ENCODE assay signal across 22 cellular contexts in the genomic region with DNA sequence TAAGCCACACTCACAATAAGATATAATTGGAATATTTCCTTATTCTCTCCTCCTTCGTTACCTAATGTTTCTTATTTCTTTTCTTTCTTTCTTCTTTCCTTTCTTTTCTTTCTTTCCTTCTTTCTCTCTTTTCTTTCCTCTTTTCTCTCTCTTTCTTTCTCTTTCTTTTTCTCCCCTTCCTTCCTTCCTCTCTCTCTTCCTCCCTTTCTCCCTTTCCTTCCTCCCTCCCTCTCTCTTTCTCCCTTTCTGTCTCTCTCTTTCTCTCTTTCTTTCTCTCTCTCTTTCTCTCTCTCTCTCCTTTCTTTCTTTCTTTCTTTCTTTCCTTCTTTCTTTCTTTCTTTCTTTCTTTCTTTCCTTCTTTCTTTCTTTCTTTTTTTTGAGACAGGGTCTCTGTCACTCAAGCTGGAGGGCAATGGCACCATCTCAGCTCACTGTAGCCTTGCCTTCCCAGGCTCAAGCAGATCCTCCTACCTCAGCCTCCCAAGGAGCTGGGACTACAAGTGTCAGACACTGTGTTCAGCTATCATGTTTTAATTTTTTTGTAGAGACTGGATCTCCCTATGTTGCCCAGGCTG.
"Had no signal": no experiment of that assay in that cellular context is flagged by ENCODE, and none has a peak within 500 bp of the region (broad histone marks: within the 10 kb centered on the region; RNA-seq: fewer than 3 reads in every experiment).

No MANE protein-coding gene starts in this region.

- H3K36me3 Mint-ChIP-seq: stimulated activated effector memory CD8-positive, alpha-beta T cell treated with anti-CD3 and anti-CD28 coated beads, Interleukin-12 subunit alpha, Interleukin-12 subunit beta, amount 100 ng/mL, for 72 hours had no signal

- H3K4me1 Mint-ChIP-seq: endodermal cell; nephron; neural progenitor cell; stimulated activated effector memory CD8-positive, alpha-beta T cell treated with anti-CD3 and anti-CD28 coated beads, Interleukin-12 subunit alpha, Interleukin-12 subunit beta, amount 100 ng/mL, for 72 hours had no signal

- H3K4me3 Mint-ChIP-seq: endodermal cell; mesothelial cell of epicardium; naive thymus-derived CD4-positive, alpha-beta T cell; nephron; neural progenitor cell; stimulated activated effector memory CD8-positive, alpha-beta T cell treated with anti-CD3 and anti-CD28 coated beads, Interleukin-12 subunit alpha, Interleukin-12 subunit beta, amount 100 ng/mL, for 72 hours; stimulated activated naive CD8-positive, alpha-beta T cell treated with anti-CD3 and anti-CD28 coated beads, Interleukin-15, Interleukin-2, amounts not matched to agents 100 ng/mL and 50 ng/mL, for 24 hours had no signal

- H3K9me3 Mint-ChIP-seq: stimulated activated effector memory CD8-positive, alpha-beta T cell treated with anti-CD3 and anti-CD28 coated beads, Interleukin-12 subunit alpha, Interleukin-12 subunit beta, amount 100 ng/mL, for 72 hours; stimulated activated naive CD8-positive, alpha-beta T cell treated with anti-CD3 and anti-CD28 coated beads, Interleukin-15, Interleukin-2, amounts not matched to agents 100 ng/mL and 50 ng/mL, for 24 hours had no signal

- DNase-seq: effector CD8-positive, alpha-beta T cell; endodermal cell; foreskin fibroblast; gastrocnemius medialis; heart left ventricle; kidney; left lung; mesenchymal stem cell; naive thymus-derived CD4-positive, alpha-beta T cell; nucleus accumbens; psoas muscle; sigmoid colon; stimulated activated CD4-positive, alpha-beta T cell treated with anti-CD3 and anti-CD28 coated beads, Interleukin-2, amount 100 ng/mL, for 24 hours; stimulated activated CD4-positive, alpha-beta T cell treated with anti-CD3 and anti-CD28 coated beads, Interleukin-4, amount 100 ng/mL, for 24 hours; upper lobe of left lung had no signal

- ATAC-seq: esophagus mucosa; gastrocnemius medialis; heart left ventricle; left lung; naive thymus-derived CD4-positive, alpha-beta T cell; psoas muscle; right cardiac atrium; stimulated activated effector memory CD8-positive, alpha-beta T cell treated with anti-CD3 and anti-CD28 coated beads, Interleukin-12 subunit alpha, Interleukin-12 subunit beta, amount 100 ng/mL, for 72 hours had no signal

- H3K27ac Mint-ChIP-seq: endodermal cell; mesothelial cell of epicardium; naive thymus-derived CD4-positive, alpha-beta T cell; nephron; neural progenitor cell; stimulated activated effector memory CD8-positive, alpha-beta T cell treated with anti-CD3 and anti-CD28 coated beads, Interleukin-12 subunit alpha, Interleukin-12 subunit beta, amount 100 ng/mL, for 72 hours; stimulated activated naive CD8-positive, alpha-beta T cell treated with anti-CD3 and anti-CD28 coated beads, Interleukin-15, Interleukin-2, amounts not matched to agents 100 ng/mL and 50 ng/mL, for 24 hours had no signal
